ENCODE assay signal across 6 cellular contexts in genomic region chr2:143415571-143415970, GRCh38.
"Had no signal": no experiment of that assay in that cellular context is flagged by ENCODE, and none has a peak within 500 bp of the region (broad histone marks: within the 10 kb centered on the region; RNA-seq: fewer than 3 reads in every experiment).

No MANE protein-coding gene starts in this region.

- FAIRE-seq: HepG2, HTR-8/SVneo had no signal

- ATAC-seq: HepG2 had no signal

- DNase-seq: IMR-90, KBM-7, KG1 had no signal

- H3K27ac ChIP-seq: HL-60 had no signal
